In the genomic region with DNA sequence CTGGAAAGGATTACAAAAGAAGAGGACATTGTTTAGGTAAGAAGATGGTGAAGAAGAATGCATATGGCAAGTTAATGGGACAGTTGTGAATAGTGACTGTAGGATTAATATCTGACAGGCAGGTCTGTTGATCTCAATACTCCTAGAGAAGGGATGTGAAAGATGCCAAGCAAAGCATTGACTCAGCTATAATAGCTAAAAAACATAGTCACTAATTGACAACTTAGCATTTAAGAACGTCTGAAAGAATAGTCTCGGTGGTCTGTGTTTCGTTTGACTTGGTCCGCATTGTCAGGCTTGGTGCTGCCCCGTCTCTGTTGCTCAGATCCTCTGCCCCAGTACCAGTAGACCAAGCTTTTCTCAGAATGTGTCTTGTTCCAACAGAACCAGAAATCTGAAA, we compare ENCODE assay signal across 25 cellular contexts.
"Had no signal": no experiment of that assay in that cellular context is flagged by ENCODE, and none has a peak within 500 bp of the region (broad histone marks: within the 10 kb centered on the region; RNA-seq: fewer than 3 reads in every experiment).

No MANE protein-coding gene starts in this region.

- H3K4me3 Mint-ChIP-seq: naive thymus-derived CD4-positive, alpha-beta T cell had no signal

- H3K4me3 ChIP-seq: coronary artery, dorsolateral prefrontal cortex, esophagus squamous epithelium, gastrocnemius medialis, heart right ventricle, left lung, lower lobe of right lung had no signal

- H3K36me3 ChIP-seq: esophagus squamous epithelium, gastrocnemius medialis, heart right ventricle, left lung, lower lobe of right lung had no signal

- H3K27me3 ChIP-seq: dorsolateral prefrontal cortex, esophagus squamous epithelium, gastrocnemius medialis, heart right ventricle, left lung had no signal

- DNase-seq: dermis blood vessel endothelial cell; dorsolateral prefrontal cortex; effector CD4-positive, alpha-beta T cell; effector memory CD4-positive, alpha-beta T cell; esophagus squamous epithelium; foreskin fibroblast; foreskin melanocyte; gastrocnemius medialis; glutamatergic neuron; head of caudate nucleus; heart right ventricle; hippocampal formation; left cardiac atrium; left lung; left ventricle myocardium superior; lower lobe of right lung; mesendoderm; midbrain; naive thymus-derived CD4-positive, alpha-beta T cell had no signal

- H3K27me3 Mint-ChIP-seq: naive thymus-derived CD4-positive, alpha-beta T cell had no signal

- ATAC-seq: esophagus mucosa; gastrocnemius medialis; heart right ventricle; left cardiac atrium; left lung; left ventricle myocardium superior; lower lobe of right lung; naive thymus-derived CD4-positive, alpha-beta T cell had no signal

- H3K4me1 ChIP-seq: lower lobe of right lung had no signal

- FAIRE-seq: colon, endothelial cell of umbilical vein, islet of Langerhans, keratinocyte had no signal

- H3K27ac ChIP-seq: coronary artery, dorsolateral prefrontal cortex, esophagus squamous epithelium, gastrocnemius medialis, heart right ventricle, left lung, lower lobe of right lung had no signal

- H3K9me3 ChIP-seq: esophagus squamous epithelium, gastrocnemius medialis, heart right ventricle, left lung, lower lobe of right lung had no signal
